ENCODE assay signal across 20 cellular contexts in genomic region chr1:229066591-229066990, GRCh38.
"Had no signal": no experiment of that assay in that cellular context is flagged by ENCODE, and none has a peak within 500 bp of the region (broad histone marks: within the 10 kb centered on the region; RNA-seq: fewer than 3 reads in every experiment).

No MANE protein-coding gene starts in this region.

- H3K4me1 ChIP-seq: uterus had no signal

- H3K36me3 Mint-ChIP-seq: naive thymus-derived CD8-positive, alpha-beta T cell had no signal

- H3K4me3 ChIP-seq: coronary artery, gastrocnemius medialis, heart right ventricle, mucosa of descending colon, right atrium auricular region, sigmoid colon, skin epidermis, suprapubic skin, tibial artery, upper lobe of left lung, uterus had no signal

- H3K27me3 ChIP-seq: gastrocnemius medialis, right atrium auricular region, sigmoid colon, suprapubic skin, tibial artery, upper lobe of left lung, uterus had no signal

- H3K4me3 Mint-ChIP-seq: naive thymus-derived CD8-positive, alpha-beta T cell had no signal

- H3K27me3 Mint-ChIP-seq: naive thymus-derived CD8-positive, alpha-beta T cell had no signal

- H3K36me3 ChIP-seq: gastrocnemius medialis, heart right ventricle, right atrium auricular region, sigmoid colon, suprapubic skin, tibial artery, upper lobe of left lung, uterus had no signal

- H3K27ac ChIP-seq: coronary artery, gastrocnemius medialis, right atrium auricular region, sigmoid colon, suprapubic skin, tibial artery, uterus had no signal

- H3K9me3 ChIP-seq: gastrocnemius medialis, heart right ventricle, mucosa of descending colon, right atrium auricular region, sigmoid colon, suprapubic skin, tibial artery, upper lobe of left lung, uterus had no signal

- DNase-seq: effector memory CD4-positive, alpha-beta T cell; gastrocnemius medialis; heart right ventricle; hypothalamus; kidney glomerular epithelial cell; mucosa of descending colon; naive thymus-derived CD8-positive, alpha-beta T cell; sigmoid colon; stimulated activated CD4-positive, alpha-beta T cell treated with anti-CD3 and anti-CD28 coated beads, Interleukin-12 subunit alpha, Interleukin-12 subunit beta, amount 100 ng/mL, for 4 hours; stimulated activated CD4-positive, alpha-beta T cell treated with anti-CD3 and anti-CD28 coated beads, Interleukin-2, amount 100 ng/mL, for 48 hours; stimulated activated naive CD4-positive, alpha-beta T cell treated with Interleukin-2 at 50 U/mL for 16 hours; tibial artery; upper lobe of left lung; uterus had no signal

- ATAC-seq: esophagus mucosa; gastrocnemius medialis; heart right ventricle; left lobe of liver; mucosa of descending colon; naive thymus-derived CD8-positive, alpha-beta T cell had no signal
